11 cellular contexts compared by ENCODE assay signal in the genomic region with DNA sequence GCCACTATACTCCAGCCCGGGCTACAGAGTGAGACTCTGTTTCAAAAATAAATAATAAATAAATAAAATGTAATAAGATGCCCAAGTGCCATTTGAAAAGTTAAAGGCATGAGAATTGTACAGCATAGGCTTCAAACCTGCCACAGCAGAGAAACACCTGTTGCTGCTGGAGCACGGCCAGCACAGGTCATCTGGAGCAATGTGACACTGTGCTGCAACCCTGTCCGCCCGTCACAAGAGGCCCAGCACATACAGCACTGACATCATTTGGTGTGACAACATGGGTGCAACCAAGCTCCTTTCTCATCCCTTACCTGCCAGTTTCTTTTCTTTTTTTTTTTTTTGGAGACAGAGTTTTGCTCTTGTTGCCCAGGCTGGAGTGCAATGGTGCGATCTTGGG. TPM values are rescaled to one million over a fixed set of nuclear protein-coding genes. Genes with fewer than 3 reads are reported as not detected.
DNase-seq lines count a peak whose midpoint lies in the region; ATAC-seq, FAIRE-seq and TF ChIP-seq lines count a peak whose summit lies in the region.
"Had no signal": no experiment of that assay in that cellular context is flagged by ENCODE, and none has a peak within 500 bp of the region (broad histone marks: within the 10 kb centered on the region; RNA-seq: fewer than 3 reads in every experiment).

No MANE protein-coding gene starts in this region.

- peaks cover 16% of the 10 kb centered on the region for H3K4me1 Mint-ChIP-seq in activated T-cell treated with anti-CD3 and anti-CD28 coated beads, Interleukin-2, amount 50 U/mL, for 72 hours (ENCODE audit: low read depth)

- no peak overlapping the region for H2BK120ac ChIP-seq in H1 (replicated peaks; ENCODE audit: low read depth, low read length)

- H2AK5ac ChIP-seq in H1 (ENCODE audit: low read depth, low read length) = no peak overlapping the region

- no peak overlapping the region for H3K14ac ChIP-seq in H1 (ENCODE audit: insufficient read length)

- peaks cover 0 to 6% of the 10 kb centered on the region in 2 experiments for H4K20me1 ChIP-seq in H1 (replicated peaks in 1 of 2; ENCODE audit: control insufficient read depth in 1 of 2, insufficient read depth in 2 of 2, low read length in 2 of 2)

- H3K79me1 ChIP-seq in H1 (ENCODE audit: low read depth, low read length) = peaks cover 2% of the 10 kb centered on the region; the same call in 1 of the 2 replicates

- no peak overlapping the region for H4K91ac ChIP-seq in H1 (replicated peaks; ENCODE audit: insufficient read length, low read length)

- H3K56ac ChIP-seq in H1 (replicated peaks; ENCODE audit: insufficient read length, low read depth, low read length) = no peak overlapping the region

- H3K27me3 ChIP-seq in H1 (replicated peaks in 1 of 4; ENCODE audit: control insufficient read depth in 3 of 4, extremely low read depth in 1 of 4, insufficient read depth in 3 of 4, low read length in 3 of 4) = no peaks in the 10 kb centered on the region
- no peaks in the 10 kb centered on the region for H3K27me3 ChIP-seq in stomach

- H3K27ac ChIP-seq in H1 (ENCODE audit: low read depth, low read length) (no peak overlapping the region), stomach (peak overlapping the region in 2 of 5 donors; percentile 4 to 95)
- H3K27ac ChIP-seq: parathyroid adenoma had no signal

- H2BK15ac ChIP-seq in H1 (ENCODE audit: low read length) = no peak overlapping the region

- H3K4me1 ChIP-seq in H1 (replicated peaks in 1 of 4; ENCODE audit: control insufficient read depth in 3 of 4, insufficient read depth in 4 of 4, low read length in 3 of 4) = peaks cover 0 to 5% (median 3%) of the 10 kb centered on the region in 4 experiments; a peak in 4 of 7 replicates
- H3K4me1 ChIP-seq in stomach = peaks cover 14 to 41% (median 32%) of the 10 kb centered on the region in 4 donors

- TF ChIP-seq EP300 in H1 (IDR thresholded peaks at IDR 0.05; ENCODE audit: borderline replicate concordance in 1 of 2, low read depth in 2 of 2, low read length in 2 of 2) (no peak), stomach (IDR thresholded peaks at IDR 0.05) (no peak)

- no peak overlapping the region for H2BK12ac ChIP-seq in H1 (ENCODE audit: low read depth, low read length)

- H3K4ac ChIP-seq in H1 (replicated peaks; ENCODE audit: insufficient read length, low read depth, low read length) = no peak overlapping the region

- no peak for DNase-seq in activated T-cell treated with anti-CD3 and anti-CD28 coated beads, Interleukin-2, amount 50 U/mL, for 72 hours
- DNase-seq in activated T-cell treated with anti-CD3 and anti-CD28 coated beads, Interleukin-2, amount 50 U/mL, for 48 hours = no peak
- DNase-seq in NCI-H69 (lab: John Stamatoyannopoulos, UW) (peak; percentile 44), H1 (ENCODE audit: low read depth in 1 of 2, low spot score in 2 of 2) (no peak), stomach (peak; percentile 49), COLO829 (ENCODE audit: low spot score) (no peak), anterior cingulate cortex (lab: John Stamatoyannopoulos, UW) (no peak)
- DNase-seq in stimulated activated CD4-positive, alpha-beta T cell treated with anti-CD3 and anti-CD28 coated beads, Interleukin-1b, Interleukin-23, amount 100 ng/mL, for 48 hours = no peak
- DNase-seq: NCI-H1417 treated with DMSO at 0.1 percent for 48 hours; stimulated activated naive CD4-positive, alpha-beta T cell treated with Interleukin-2 at 50 U/mL for 16 hours had no signal

- CTCF ChIA-PET in H1 (lab: Charles Lee; ENCODE audit: partially characterized antibody) = interaction anchor here (0.9 to 1.4 kb wide), 6 partner anchors 11 to 152 kb away, joined by 3 to 6 read pairs (median 4); no protein-coding TSS in a partner anchor

- ATAC-seq in activated T-cell treated with anti-CD3 and anti-CD28 coated beads, Interleukin-2, amount 50 U/mL, for 72 hours (replicated peaks in 1 of 2) = no peak

- H3K4me3 Mint-ChIP-seq in activated T-cell treated with anti-CD3 and anti-CD28 coated beads, Interleukin-2, amount 50 U/mL, for 72 hours = peak overlapping the region; percentile 93 to 98

- H3K18ac ChIP-seq in H1 (ENCODE audit: extremely low read depth, low read length) = no peak overlapping the region

- H3K23me2 ChIP-seq in H1 (ENCODE audit: low read depth, low read length) = peaks cover 3% of the 10 kb centered on the region

- H3K9ac ChIP-seq in H1 (replicated peaks in 1 of 4; ENCODE audit: extremely low read depth in 1 of 4, low read depth in 3 of 4, low read length in 3 of 4) = no peak overlapping the region

- no peaks in the 10 kb centered on the region for H3K9me3 Mint-ChIP-seq in activated T-cell treated with anti-CD3 and anti-CD28 coated beads, Interleukin-2, amount 50 U/mL, for 72 hours

- peak overlapping the region; percentile 63 to 84; a peak in 3 of 4 replicates for H3K4me2 ChIP-seq in H1 (ENCODE audit: insufficient read depth in 1 of 2, low read depth in 2 of 2, low read length in 2 of 2)

- H3K36me3 ChIP-seq in H1 (ENCODE audit: control insufficient read depth in 2 of 4, insufficient read depth in 4 of 4, low read length in 3 of 4) = peaks cover 20 to 42% (median 30%) of the 10 kb centered on the region in 4 experiments
- peaks cover 17 to 37% (median 36%) of the 10 kb centered on the region in 4 donors for H3K36me3 ChIP-seq in stomach

- H3K79me2 ChIP-seq in H1 (ENCODE audit: control insufficient read depth in 1 of 2, insufficient read depth in 2 of 2, low read length in 2 of 2) = peaks cover 3 to 26% of the 10 kb centered on the region in 2 experiments; a peak in 3 of 4 replicates
- H3K79me2 ChIP-seq: parathyroid adenoma had no signal

- H4K5ac ChIP-seq in H1 (ENCODE audit: insufficient read length, low read depth, low read length) = no peak overlapping the region

- H3K36me3 Mint-ChIP-seq in activated T-cell treated with anti-CD3 and anti-CD28 coated beads, Interleukin-2, amount 50 U/mL, for 72 hours (ENCODE audit: insufficient read depth in 2 of 2) = peaks cover 10 to 24% of the 10 kb centered on the region in 2 donors

- no peak for TF ChIP-seq RAD21 in H1 (IDR thresholded peaks at IDR 0.05 in 1 of 2, conservative IDR thresholded peaks at IDR 0.05 in 1 of 2; ENCODE audit: low read depth in 2 of 2, low read length in 2 of 2)

- TF ChIP-seq POLR2A in H1 (IDR thresholded peaks at IDR 0.05; ENCODE audit: control extremely low read depth in 1 of 2, low read depth in 2 of 2, low read length in 2 of 2) (no peak), stomach (IDR thresholded peaks at IDR 0.05) (no peak)

- H2BK5ac ChIP-seq in H1 (ENCODE audit: low read depth, low read length) = no peak overlapping the region

- TF ChIP-seq CTCF in H1 (IDR thresholded peaks at IDR 0.05; ENCODE audit: control extremely low read depth in 1 of 3, insufficient read depth in 1 of 3, low read depth in 1 of 3, low read length in 3 of 3) (no peak), stomach (IDR thresholded peaks at IDR 0.05) (no peak)

- 98% methylated on average over 5 of the region's 5 CpGs; no CpG with 5 or more reads in 1 of the 2 experiments for WGBS in H1 (ENCODE audit: extremely low coverage in 1 of 2, insufficient coverage in 1 of 2, insufficient read length in 1 of 2, insufficient replicate concordance in 2 of 2, low coverage in 1 of 2, low lambda C conversion rate in 2 of 2, missing lambda C conversion rate in 1 of 2), 2 experiments
- WGBS in stomach, 5 donors = 28 to 64% (median 59%) methylated on average over 5 of the region's 5 CpGs

- peak overlapping the region in 2 of 4 experiments; percentile 79 to 84; a peak in 3 of 8 replicates for H3K4me3 ChIP-seq in H1 (ENCODE audit: extremely low read depth in 1 of 4, insufficient read depth in 2 of 4, low read depth in 3 of 4, low read length in 4 of 4)
- H3K4me3 ChIP-seq in stomach = peak overlapping the region in 2 of 4 donors; percentile 70 to 74

- H4K8ac ChIP-seq in H1 (ENCODE audit: extremely low read depth, insufficient read depth, low read length) = no peak overlapping the region

- intact Hi-C loops in stomach (cut with DNase I; ENCODE audit: low total_unique reads) = no loop called here

- H2AFZ ChIP-seq in H1 (ENCODE audit: low read length) = no peak overlapping the region

- H3K9me3 ChIP-seq in H1 (ENCODE audit: insufficient read depth in 2 of 2, low read depth in 1 of 2, low read length in 1 of 2) (no peaks in the 10 kb centered on the region), stomach (no peaks in the 10 kb centered on the region)

- POLR2A ChIA-PET in H1 (lab: Charles Lee; ENCODE audit: partially characterized antibody) = interaction anchor here (0.7 to 1.9 kb wide), 5 partner anchors 11 to 50 kb away, joined by 3 to 7 read pairs (median 3); no protein-coding TSS in a partner anchor

- no peak overlapping the region for H2BK20ac ChIP-seq in H1 (ENCODE audit: low read length)

- no peaks in the 10 kb centered on the region for H3K27me3 Mint-ChIP-seq in activated T-cell treated with anti-CD3 and anti-CD28 coated beads, Interleukin-2, amount 50 U/mL, for 72 hours (ENCODE audit: low read depth)

- H3K23ac ChIP-seq in H1 (ENCODE audit: insufficient read length) = no peak overlapping the region

- FAIRE-seq in H1 (lab: Jason Lieb, UNC) = no peak

- H3K27ac Mint-ChIP-seq in activated T-cell treated with anti-CD3 and anti-CD28 coated beads, Interleukin-2, amount 50 U/mL, for 72 hours = no peak overlapping the region

RNA-seq across cellular contexts. Expression of gene RFC2, which starts 1.3 kb away (rescaled TPM):
- total RNA-seq in activated T-cell treated with anti-CD3 and anti-CD28 coated beads, Interleukin-2, amount 50 U/mL, for 72 hours = 10 to 100 TPM; 62.9 to 95.3 TPM
- total RNA-seq in H1 (2021; fragmentation: NEBNext Ultra II Directional; extraction: Animal tissue kit (Norgen Biotek cat#: 25700)) = 85.4 and 90.5 TPM in 2 replicates
- polyA plus RNA-seq in H1 (2011; rRNA removed) (40.8 and 52.9 TPM in 2 replicates), stomach (10 to 100 TPM; 22.0 to 27.8 (median 24.0) TPM)
- polyA plus RNA-seq in H1 (2011; cell fraction: cytosol; rRNA removed) = 67.0 TPM
- polyA plus RNA-seq in H1 (2011; cell fraction: nucleus; rRNA removed) = 43.8 TPM
- 77.2 to 107 TPM (median 93.2 TPM) in 4 replicates for polyA plus RNA-seq in H1 (2012, experiment 1 of 2)
- polyA plus RNA-seq in H1 (2012, experiment 2 of 2) = 90.7 TPM
- polyA plus RNA-seq in H1 (2013, experiment 1 of 2) = 49.5 TPM
- polyA plus RNA-seq in H1 (2013, experiment 2 of 2) = 51.4 TPM
- polyA minus RNA-seq in H1 (2011; rRNA and poly(A)+ RNA removed) = 98.1 and 103 TPM in 2 replicates
- polyA minus RNA-seq in H1 (2011; cell fraction: cytosol; rRNA and poly(A)+ RNA removed) = 54.5 TPM
- 37.1 TPM for polyA minus RNA-seq in H1 (2011; cell fraction: nucleus; rRNA and poly(A)+ RNA removed)
- total RNA-seq in stomach = 10 to 100 TPM in 4 of 5 donors, 1 to 10 TPM in 1; 7.7 to 39.1 (median 18.2) TPM

RNA-seq across cellular contexts. Expression of gene CLIP2, which starts 36.3 kb away (rescaled TPM):
- 1 to 10 TPM; 2.4 to 3.2 TPM for total RNA-seq in activated T-cell treated with anti-CD3 and anti-CD28 coated beads, Interleukin-2, amount 50 U/mL, for 72 hours
- total RNA-seq in H1 (2021; fragmentation: NEBNext Ultra II Directional; extraction: Animal tissue kit (Norgen Biotek cat#: 25700)) = 39.8 and 41.5 TPM in 2 replicates
- 8.3 and 13.3 TPM in 2 replicates for polyA plus RNA-seq in H1 (2011; rRNA removed)
- polyA plus RNA-seq in H1 (2011; cell fraction: cytosol; rRNA removed) = 11.5 TPM
- polyA plus RNA-seq in H1 (2011; cell fraction: nucleus; rRNA removed) = 16.9 TPM
- 20.3 to 37.3 TPM (median 30.6 TPM) in 4 replicates for polyA plus RNA-seq in H1 (2012, experiment 1 of 2)
- 19.9 TPM for polyA plus RNA-seq in H1 (2012, experiment 2 of 2)
- 21.5 TPM for polyA plus RNA-seq in H1 (2013, experiment 1 of 2)
- 22.1 TPM for polyA plus RNA-seq in H1 (2013, experiment 2 of 2)
- 12.5 and 16.1 TPM in 2 replicates for polyA minus RNA-seq in H1 (2011; rRNA and poly(A)+ RNA removed)
- 21.2 TPM for polyA minus RNA-seq in H1 (2011; cell fraction: cytosol; rRNA and poly(A)+ RNA removed)
- 16.3 TPM for polyA minus RNA-seq in H1 (2011; cell fraction: nucleus; rRNA and poly(A)+ RNA removed)
- total RNA-seq in stomach = 100 to 1,000 TPM in 1 of 5 donors, 10 to 100 TPM in 4; 20.7 to 485 (median 24.5) TPM
- 10 to 100 TPM in 2 of 3 donors, 1 to 10 TPM in 1; 4.5 to 24.1 (median 10.5) TPM for polyA plus RNA-seq in stomach

RNA-seq across cellular contexts. Expression of gene LAT2, which starts 43.1 kb away (rescaled TPM):
- total RNA-seq in activated T-cell treated with anti-CD3 and anti-CD28 coated beads, Interleukin-2, amount 50 U/mL, for 72 hours = 1 to 10 TPM; 3.7 to 7.6 TPM
- total RNA-seq in H1 (2021; fragmentation: NEBNext Ultra II Directional; extraction: Animal tissue kit (Norgen Biotek cat#: 25700)) = 0.19 and 0.63 TPM in 2 replicates
- polyA plus RNA-seq in H1 (2011; rRNA removed) (0.20 and 0.23 TPM in 2 replicates), stomach (1 to 10 TPM; 6.3 to 8.7 (median 7.2) TPM)
- polyA plus RNA-seq in H1 (2011; cell fraction: cytosol; rRNA removed) = 0.40 TPM
- 0.56 TPM for polyA plus RNA-seq in H1 (2011; cell fraction: nucleus; rRNA removed)
- 1.1 to 1.5 TPM (median 1.2 TPM) in 4 replicates for polyA plus RNA-seq in H1 (2012, experiment 1 of 2)
- 0.72 TPM for polyA plus RNA-seq in H1 (2012, experiment 2 of 2)
- polyA plus RNA-seq in H1 (2013, experiment 1 of 2) = 0.26 TPM
- 0.18 TPM for polyA plus RNA-seq in H1 (2013, experiment 2 of 2)
- 0.06 TPM in 1 of 2 replicates, not detected in the other for polyA minus RNA-seq in H1 (2011; rRNA and poly(A)+ RNA removed)
- not detected for polyA minus RNA-seq in H1 (2011; cell fraction: cytosol; rRNA and poly(A)+ RNA removed)
- polyA minus RNA-seq in H1 (2011; cell fraction: nucleus; rRNA and poly(A)+ RNA removed) = 0.70 TPM
- total RNA-seq in stomach = 100 to 1,000 TPM in 1 of 5 donors, 1 to 10 TPM in 3, under 1 TPM in 1; 0.45 to 150 (median 3.9) TPM

Comparison
In these comparisons a context has a peak if more than half of its experiments do, and no peak if none do; other contexts are left out.
1. DNase-seq: peak in NCI-H69 (single experiment) and stomach (single experiment); none in activated T-cell treated with anti-CD3 and anti-CD28 coated beads, Interleukin-2, amount 50 U/mL, for 72 hours (0 of 2), activated T-cell treated with anti-CD3 and anti-CD28 coated beads, Interleukin-2, amount 50 U/mL, for 48 hours (0 of 2), H1 (0 of 2), COLO829 (single experiment), anterior cingulate cortex (0 of 58) and stimulated activated CD4-positive, alpha-beta T cell treated with anti-CD3 and anti-CD28 coated beads, Interleukin-1b, Interleukin-23, amount 100 ng/mL, for 48 hours (single experiment).